In genomic region chr20:2838847-2839671, GRCh38 we compare ENCODE assay signal across 3 cellular contexts.
TF ChIP-seq lines count a peak whose summit lies in the region.

No MANE protein-coding gene starts in this region.

TF ChIP-seq in SK-N-SH, 30 proteins besides CTCF, POLR2A, EP300 and RAD21 (continues in another document):
- TF ChIP-seq TEAD4 (IDR thresholded peaks at IDR 0.05; ENCODE audit: borderline replicate concordance, insufficient read depth) (no peak), SIN3A (IDR thresholded peaks at IDR 0.05; ENCODE audit: borderline replicate concordance, low read depth, low read length) (no peak), GABPA (IDR thresholded peaks at IDR 0.05; ENCODE audit: low read depth) (no peak), NFIC (IDR thresholded peaks at IDR 0.05; ENCODE audit: borderline replicate concordance) (no peak), IRF3 (IDR thresholded peaks at IDR 0.05; ENCODE audit: low read depth, low read length) (no peak), REST (IDR thresholded peaks at IDR 0.05; ENCODE audit: low read depth, low read length) (no peak), FOXJ3 (CRISPR knock-in tag; IDR thresholded peaks at IDR 0.05) (no peak), FOSL2 (IDR thresholded peaks at IDR 0.05; ENCODE audit: borderline replicate concordance, low read depth) (no peak), NRF1 (IDR thresholded peaks at IDR 0.05; ENCODE audit: low read depth, low read length) (no peak), TCF12 (IDR thresholded peaks at IDR 0.05) (no peak), RXRA (IDR thresholded peaks at IDR 0.05; ENCODE audit: borderline replicate concordance, low read depth) (no peak), YY1 (IDR thresholded peaks at IDR 0.05; ENCODE audit: low read depth) (no peak), MAX (IDR thresholded peaks at IDR 0.05; ENCODE audit: low read depth) (no peak), CHD2 (IDR thresholded peaks at IDR 0.05; ENCODE audit: low read length, partially characterized antibody) (no peak), POLR2AphosphoS5 (IDR thresholded peaks at IDR 0.05; ENCODE audit: low read depth, low read length) (no peak), USF2 (IDR thresholded peaks at IDR 0.05; ENCODE audit: borderline replicate concordance, low read depth, low read length) (no peak)

TF ChIP-seq in SK-N-SH treated with all-trans-retinoic acid at 6 μM for 48 hours, 23 proteins besides CTCF, POLR2A, EP300 and RAD21:
- TF ChIP-seq TOX (CRISPR knock-in tag; IDR thresholded peaks at IDR 0.05; ENCODE audit: borderline replicate concordance): no peak
- no peak for TF ChIP-seq PPARA (CRISPR knock-in tag; IDR thresholded peaks at IDR 0.05; ENCODE audit: borderline replicate concordance)
- TF ChIP-seq GLIS3 (CRISPR knock-in tag; IDR thresholded peaks at IDR 0.05): no peak
- TF ChIP-seq CREB5 (CRISPR knock-in tag; IDR thresholded peaks at IDR 0.05; ENCODE audit: low read depth): no peak
- no peak for TF ChIP-seq OSR1 (CRISPR knock-in tag; IDR thresholded peaks at IDR 0.05)
- TF ChIP-seq RARB (CRISPR knock-in tag; IDR thresholded peaks at IDR 0.05): no peak
- TF ChIP-seq SNAI2 (CRISPR knock-in tag; IDR thresholded peaks at IDR 0.05): no peak
- TF ChIP-seq POU6F1 (CRISPR knock-in tag; IDR thresholded peaks at IDR 0.05; ENCODE audit: borderline replicate concordance, low read depth): no peak
- no peak for TF ChIP-seq ARNTL (CRISPR knock-in tag; IDR thresholded peaks at IDR 0.05; ENCODE audit: borderline replicate concordance, low read depth)
- no peak for TF ChIP-seq CSRNP3 (CRISPR knock-in tag; IDR thresholded peaks at IDR 0.05)
- TF ChIP-seq CSDC2 (CRISPR knock-in tag; IDR thresholded peaks at IDR 0.05): no peak
- no peak for TF ChIP-seq ZNF70 (CRISPR knock-in tag; IDR thresholded peaks at IDR 0.05)
- no peak for TF ChIP-seq TCF4 (CRISPR knock-in tag; IDR thresholded peaks at IDR 0.05; ENCODE audit: borderline replicate concordance)

TF ChIP-seq in K562, 482 proteins besides CTCF, POLR2A, EP300 and RAD21:
- no peak for TF ChIP-seq WHSC1 (IDR thresholded peaks at IDR 0.05; ENCODE audit: low read length)
- no peak for TF ChIP-seq SNIP1 (IDR thresholded peaks at IDR 0.05; ENCODE audit: low read depth)
- no peak for TF ChIP-seq ZBTB9 (CRISPR knock-in tag; IDR thresholded peaks at IDR 0.05)
- TF ChIP-seq HINFP (tag; conservative IDR thresholded peaks at IDR 0.05; ENCODE audit: low read depth): no peak
- no peak for TF ChIP-seq RBM22 (IDR thresholded peaks at IDR 0.05; ENCODE audit: low read depth, low read length, poor library complexity, severe bottlenecking)
- TF ChIP-seq MAFF (IDR thresholded peaks at IDR 0.05; ENCODE audit: low read length): no peak
- TF ChIP-seq MAX (CRISPR knock-in tag; IDR thresholded peaks at IDR 0.05): no peak
- TF ChIP-seq TBL1XR1 (IDR thresholded peaks at IDR 0.05; ENCODE audit: low read length in 2 of 2): no peak
- no peak for TF ChIP-seq GTF3C2 (IDR thresholded peaks at IDR 0.05; ENCODE audit: borderline replicate concordance, extremely low read depth, insufficient read length)
- no peak for TF ChIP-seq KLF16 (IDR thresholded peaks at IDR 0.05)
- TF ChIP-seq TAF15 (IDR thresholded peaks at IDR 0.05; ENCODE audit: low read depth, low read length): no peak
- no peak for TF ChIP-seq SNRNP70 (optimal IDR thresholded peaks at IDR 0.05; ENCODE audit: low read depth, low read length)
- TF ChIP-seq AFF4 (CRISPR knock-in tag; IDR thresholded peaks at IDR 0.05): no peak
- TF ChIP-seq FOXP1 (CRISPR knock-in tag; IDR thresholded peaks at IDR 0.05): no peak
- no peak for TF ChIP-seq KAT2B (IDR thresholded peaks at IDR 0.05; ENCODE audit: low read depth, low read length)
- no peak for TF ChIP-seq SUPT5H (IDR thresholded peaks at IDR 0.05)
- TF ChIP-seq MCM5 (IDR thresholded peaks at IDR 0.05; ENCODE audit: low read depth): no peak
